8 cellular contexts compared by ENCODE assay signal in the genomic region with DNA sequence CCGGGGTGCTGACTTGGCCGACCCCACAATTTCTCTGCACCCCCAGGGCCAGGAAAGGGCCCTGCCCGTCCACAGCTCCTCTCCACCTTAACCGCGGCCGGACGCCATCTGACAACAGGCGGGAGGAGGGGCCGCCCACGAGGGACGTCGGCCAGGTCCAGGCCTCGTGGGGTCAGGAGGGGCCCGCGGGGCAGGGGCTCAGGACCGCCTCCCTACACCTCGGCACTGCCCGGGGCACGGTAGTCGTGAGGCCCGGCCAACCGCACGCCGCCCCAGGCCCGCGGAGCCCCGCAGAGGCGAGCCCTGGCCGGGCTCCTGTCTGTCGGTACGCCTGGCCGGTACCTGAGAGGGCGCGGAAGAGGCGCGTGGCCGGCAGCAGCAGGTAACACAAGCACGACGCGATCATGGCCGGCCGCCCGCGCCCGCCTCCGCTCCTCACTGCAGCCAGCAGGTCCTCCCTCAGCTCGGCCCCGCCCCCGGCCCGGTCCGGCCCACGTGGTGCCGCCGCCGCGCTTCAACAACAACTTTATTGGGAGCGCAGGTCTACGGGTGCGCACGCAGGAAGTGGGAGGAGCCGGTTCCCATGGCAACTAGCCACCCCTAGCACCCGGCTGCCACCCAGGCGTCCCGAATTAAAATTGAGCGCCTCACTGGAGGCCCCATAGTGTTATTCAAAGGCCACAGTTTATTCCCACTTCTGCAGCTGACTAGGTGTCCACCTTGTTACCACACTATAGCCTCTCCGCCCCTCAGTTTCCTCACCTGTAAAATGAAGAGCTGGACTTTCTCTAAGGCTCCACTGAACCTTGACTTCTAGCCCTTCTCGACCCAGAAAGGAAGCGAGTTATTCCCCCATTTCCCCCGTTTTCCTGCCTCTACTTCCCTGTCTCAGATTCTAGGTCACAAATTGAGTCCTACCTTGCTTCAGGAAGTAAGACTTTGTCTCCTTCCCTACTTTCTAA. TPM values are rescaled to one million over a fixed set of nuclear protein-coding genes. Genes with fewer than 3 reads are reported as not detected.
A peak's percentile ranks its signal among the peaks of the same experiment; 100 is the strongest.
DNase-seq lines count a peak whose midpoint lies in the region; ATAC-seq, FAIRE-seq and TF ChIP-seq lines count a peak whose summit lies in the region.

A gene with protein sequence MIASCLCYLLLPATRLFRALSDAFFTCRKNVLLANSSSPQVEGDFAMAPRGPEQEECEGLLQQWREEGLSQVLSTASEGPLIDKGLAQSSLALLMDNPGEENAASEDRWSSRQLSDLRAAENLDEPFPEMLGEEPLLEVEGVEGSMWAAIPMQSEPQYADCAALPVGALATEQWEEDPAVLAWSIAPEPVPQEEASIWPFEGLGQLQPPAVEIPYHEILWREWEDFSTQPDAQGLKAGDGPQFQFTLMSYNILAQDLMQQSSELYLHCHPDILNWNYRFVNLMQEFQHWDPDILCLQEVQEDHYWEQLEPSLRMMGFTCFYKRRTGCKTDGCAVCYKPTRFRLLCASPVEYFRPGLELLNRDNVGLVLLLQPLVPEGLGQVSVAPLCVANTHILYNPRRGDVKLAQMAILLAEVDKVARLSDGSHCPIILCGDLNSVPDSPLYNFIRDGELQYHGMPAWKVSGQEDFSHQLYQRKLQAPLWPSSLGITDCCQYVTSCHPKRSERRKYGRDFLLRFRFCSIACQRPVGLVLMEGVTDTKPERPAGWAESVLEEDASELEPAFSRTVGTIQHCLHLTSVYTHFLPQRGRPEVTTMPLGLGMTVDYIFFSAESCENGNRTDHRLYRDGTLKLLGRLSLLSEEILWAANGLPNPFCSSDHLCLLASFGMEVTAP (minus strand): TSS at position 461 of the 962 bp plus-strand sequence. CDS start 55 bp downstream, at position 406.

- intact Hi-C loops in activated B cell treated with CpG ODN at 0.5 μM for 24 hours (cut with micrococcal nuclease), result loop anchor here (1.0 to 5.0 kb wide), 12 partner anchors 52 to 1152 kb away; a partner anchor contains a TSS

- DNase-seq in AG08395 (ENCODE audit: low spot score) (peak; percentile 95), NCI-H345 (lab: John Stamatoyannopoulos, UW) (peak; percentile 98), activated B cell treated with CpG ODN at 0.5 μM for 24 hours (peak; percentile 97), cardiac fibroblast (ENCODE audit: low read depth in 2 of 2) (peak; percentile 96 to 97), iPS-NIHi7 (ENCODE audit: extremely low spot score) (peak; percentile 95), small intestine (peak; percentile 94)

- no peaks in the 10 kb centered on the region for H3K9me3 ChIP-seq in small intestine (ENCODE audit: control insufficient read depth, low read depth)

- peaks cover 0 to 5% of the 10 kb centered on the region in 2 donors for H3K36me3 ChIP-seq in small intestine (ENCODE audit: control insufficient read depth in 2 of 2, insufficient read depth in 2 of 2, low read length in 2 of 2)

- peak within 1 kb of the TSS; percentile 66 to 84 for H3K27ac ChIP-seq in small intestine (ENCODE audit: low read depth in 1 of 2, low read length in 1 of 2)

- H3K4me1 Mint-ChIP-seq in activated B cell treated with CpG ODN at 0.5 μM for 24 hours, result peaks cover 25% of the 10 kb centered on the region

- H3K4me3 ChIP-seq in cardiac fibroblast (replicated peaks in 1 of 2; ENCODE audit: low read depth in 2 of 2, low read length in 2 of 2) (peak within 1 kb of the TSS; percentile 82 to 83), small intestine (ENCODE audit: low read depth in 1 of 2, low read length in 2 of 2) (peak within 1 kb of the TSS; percentile 78 to 81)

- TF ChIP-seq CTCF in activated B cell treated with CpG ODN at 0.5 μM for 24 hours (IDR thresholded peaks at IDR 0.05) (no peak), cardiac fibroblast (IDR thresholded peaks at IDR 0.05; ENCODE audit: low read depth, low read length) (no peak)

- H3K36me3 Mint-ChIP-seq in activated B cell treated with CpG ODN at 0.5 μM for 24 hours (ENCODE audit: low read depth), result peaks cover 24% of the 10 kb centered on the region

- peak within 1 kb of the TSS; percentile 91 for H3K27ac Mint-ChIP-seq in activated B cell treated with CpG ODN at 0.5 μM for 24 hours

- FAIRE-seq in small intestine (lab: Jason Lieb, UNC), result no peak

- H3K9me3 Mint-ChIP-seq in activated B cell treated with CpG ODN at 0.5 μM for 24 hours, result no peaks in the 10 kb centered on the region

- H3K4me1 ChIP-seq in small intestine (ENCODE audit: control insufficient read depth in 2 of 2, insufficient read depth in 1 of 2, low read depth in 1 of 2, low read length in 1 of 2), result no peaks in the 10 kb centered on the region

- WGBS in small intestine, 3 donors, result 3 to 4% (median 3%) methylated on average over 48 to 69 of the region's 69 CpGs

- H3K27me3 Mint-ChIP-seq in activated B cell treated with CpG ODN at 0.5 μM for 24 hours, result no peaks in the 10 kb centered on the region

- POLR2A ChIA-PET in activated B cell treated with CpG ODN at 0.5 μM for 24 hours (lab: Charles Lee), result interaction anchor here (1.0 to 2.2 kb wide), 9 partner anchors 44 to 645 kb away, joined by 3 to 11 read pairs (median 4); a partner anchor contains a TSS

- CTCF ChIA-PET in activated B cell treated with CpG ODN at 0.5 μM for 24 hours (lab: Charles Lee), result no interaction called here

- H3K4me3 Mint-ChIP-seq in activated B cell treated with CpG ODN at 0.5 μM for 24 hours, result peak within 1 kb of the TSS; percentile 95

- ATAC-seq in GM19023 (IDR thresholded peaks at IDR 0.05; ENCODE audit: unreplicated experiment) (peak; percentile 85), HG03280 (IDR thresholded peaks at IDR 0.05; ENCODE audit: unreplicated experiment) (peak; percentile 90), activated B cell treated with CpG ODN at 0.5 μM for 24 hours (ENCODE audit: low read depth) (peak; percentile 95)

- H3K27me3 ChIP-seq in small intestine (ENCODE audit: control insufficient read depth in 2 of 2, insufficient read depth in 2 of 2, low read length in 2 of 2), result no peaks in the 10 kb centered on the region

RNA-seq across cellular contexts. Expression of the gene that starts here (rescaled TPM):
- 14.9 and 17.9 TPM in 2 replicates for total RNA-seq in activated B cell treated with CpG ODN at 0.5 μM for 24 hours
- polyA plus RNA-seq in small intestine, result 1 to 10 TPM; 1.6 to 8.8 (median 2.7) TPM

Comparison
In these comparisons a context has a peak if more than half of its experiments do, and no peak if none do; other contexts are left out.
1. Peak in every context shown above with its lines: DNase-seq, ATAC-seq, H3K4me3 ChIP-seq and H3K27ac ChIP-seq.